ENCODE assay signal across 8 cellular contexts in genomic region chr7:6375346-6376101, GRCh38. TPM values are rescaled to one million over a fixed set of nuclear protein-coding genes. Genes with fewer than 3 reads are reported as not detected.
DNase-seq lines count a peak whose midpoint lies in the region; ATAC-seq, FAIRE-seq and TF ChIP-seq lines count a peak whose summit lies in the region.

No MANE protein-coding gene starts in this region.

- H3K4me2 ChIP-seq in OCI-LY7 (ENCODE audit: low read length): peak overlapping the region; percentile 88
- H3K4me2 ChIP-seq in GM12878 (ENCODE audit: control insufficient read depth, insufficient read depth): peak overlapping the region; percentile 90

- SMC1A ChIA-PET in GM12878 (lab: Charles Lee; ENCODE audit: uncharacterized antibody, unreplicated experiment): interaction anchor here (1.0 kb wide), 1 partner anchor 10 kb away, joined by 3 read pairs; no protein-coding TSS in a partner anchor

- intact Hi-C loops in OCI-LY7 (cut with micrococcal nuclease; ENCODE audit: unreplicated experiment) (no loop called here), GM12878 (cut with micrococcal nuclease; ENCODE audit: unreplicated experiment) (loop anchor here (2.0 kb wide), 1 partner anchor 17 kb away; no protein-coding TSS in a partner anchor), left lung (cut with DNase I) (no loop called here)

- H4K20me1 ChIP-seq in OCI-LY7 (ENCODE audit: insufficient read depth, low read length) (peaks cover 8% of the 10 kb centered on the region; the same call in 1 of the 2 replicates), GM12878 (ENCODE audit: control insufficient read depth, insufficient read depth) (peaks cover 3% of the 10 kb centered on the region; the same call in 1 of the 2 replicates)

- TF ChIP-seq CTCF in GM12864 (IDR thresholded peaks at IDR 0.05; ENCODE audit: low read depth, low read length, missing control alignments) (no peak), OCI-LY7 (conservative IDR thresholded peaks at IDR 0.05; ENCODE audit: low read length) (no peak), GM12878 (IDR thresholded peaks at IDR 0.05 in 2 of 3, conservative IDR thresholded peaks at IDR 0.05 in 1 of 3; ENCODE audit: control insufficient read depth in 2 of 3, extremely low read depth in 1 of 3, insufficient read depth in 1 of 3, low read depth in 3 of 3, low read length in 3 of 3) (no peak), left lung (IDR thresholded peaks at IDR 0.05) (no peak), suprapubic skin (IDR thresholded peaks at IDR 0.05) (no peak)

- DNase-seq in GM12864 (ENCODE audit: low read depth) (no peak), OCI-LY7 (ENCODE audit: low spot score) (peak; percentile 62), GM12878 (ENCODE audit: low read depth, low spot score) (no peak), left lung (no peak), suprapubic skin (ENCODE audit: low spot score in 2 of 2) (no peak), NCI-H524 treated with DMSO at 0.1 percent for 48 hours (lab: John Stamatoyannopoulos, UW) (no peak), middle frontal gyrus (ENCODE audit: extremely low spot score, low spot score) (no peak)

- BruUV-seq in OCI-LY7 (replicated peaks; lab: Mats Ljungman, UMichigan) (TSS peak; percentile 79), GM12878 (replicated peaks; lab: Mats Ljungman, UMichigan) (TSS peak; percentile 82)

- POLR2A ChIA-PET in OCI-LY7 (lab: Charles Lee): interaction anchor here (0.6 kb wide), 3 partner anchors 20 to 235 kb away, joined by 3 to 4 read pairs (median 3); no protein-coding TSS in a partner anchor
- POLR2A ChIA-PET in GM12878 (lab: Charles Lee): interaction anchor here (0.6 kb wide), 1 partner anchor 12 kb away, joined by 4 read pairs; no protein-coding TSS in a partner anchor

- 5% methylated on average over 23 of the region's 23 CpGs for WGBS in GM12878 (ENCODE audit: insufficient coverage, insufficient replicate concordance, low lambda C conversion rate, missing lambda C conversion rate)
- WGBS in suprapubic skin: 2% methylated on average over 23 of the region's 23 CpGs

- RAD21 ChIA-PET in GM12878 (lab: Charles Lee; ENCODE audit: unreplicated experiment): no interaction called here

- H3K4me3 ChIP-seq in GM12864 (ENCODE audit: low read depth, low read length) (peak overlapping the region; percentile 77), OCI-LY7 (ENCODE audit: low read depth, low read length, poor library complexity, severe bottlenecking) (peak overlapping the region; percentile 79), GM12878 (peak overlapping the region; percentile 83), left lung (peak overlapping the region; percentile 50 to 82), suprapubic skin (peak overlapping the region; percentile 83)

- TF ChIP-seq POLR2A in GM12878 (IDR thresholded peaks at IDR 0.05; ENCODE audit: low read depth, low read length): no peak
- TF ChIP-seq POLR2A in suprapubic skin (IDR thresholded peaks at IDR 0.05): no peak

- CTCF ChIA-PET in OCI-LY7 (lab: Charles Lee; ENCODE audit: unreplicated experiment) (no interaction called here), GM12878 (lab: Yijun Ruan, JAX) (no interaction called here)

- in situ Hi-C loops in GM12878 (cut with MboI): no loop called here

- peak; percentile 3 for ATAC-seq in GM12878
- peak; percentile 2 for ATAC-seq in left lung
- ATAC-seq in GM19452 (IDR thresholded peaks at IDR 0.05; ENCODE audit: unreplicated experiment): no peak

- no peak for TF ChIP-seq EP300 in GM12878 (IDR thresholded peaks at IDR 0.05; ENCODE audit: borderline replicate concordance in 1 of 2, control insufficient read depth in 1 of 2, low read depth in 2 of 2, low read length in 2 of 2)
- TF ChIP-seq EP300 in suprapubic skin (IDR thresholded peaks at IDR 0.05): no peak

- FAIRE-seq in GM12878 (lab: Jason Lieb, UNC): no peak

- H3K36me3 ChIP-seq in OCI-LY7 (ENCODE audit: insufficient read depth, low read length) (peaks cover 34% of the 10 kb centered on the region), GM12878 (ENCODE audit: control insufficient read depth in 2 of 2, insufficient read depth in 2 of 2, low read length in 1 of 2) (peaks cover 1 to 12% of the 10 kb centered on the region in 2 experiments; a peak in 2 of 4 replicates), left lung (peaks cover 0 to 24% of the 10 kb centered on the region in 2 donors), suprapubic skin (peaks cover 10% of the 10 kb centered on the region)

- peak overlapping the region; percentile 79 for H3K27ac ChIP-seq in OCI-LY7 (ENCODE audit: low read depth, low read length, poor library complexity, severe bottlenecking)
- H3K27ac ChIP-seq in GM12878 (ENCODE audit: control insufficient read depth, insufficient read depth): peak overlapping the region; percentile 78
- peak overlapping the region; percentile 90 to 95 for H3K27ac ChIP-seq in left lung
- H3K27ac ChIP-seq in suprapubic skin: peak overlapping the region; percentile 98

- peak overlapping the region; percentile 86 for H3K9ac ChIP-seq in GM12878 (ENCODE audit: control insufficient read depth, insufficient read depth, low read length)

- TF ChIP-seq RAD21 in GM12878 (IDR thresholded peaks at IDR 0.05; ENCODE audit: insufficient read depth, low read depth, low read length): no peak

- no peaks in the 10 kb centered on the region for H3K9me2 ChIP-seq in OCI-LY7 (ENCODE audit: insufficient read depth, low read length)

- no peaks in the 10 kb centered on the region for H3K9me3 ChIP-seq in OCI-LY7 (ENCODE audit: low read length)
- H3K9me3 ChIP-seq in GM12878 (replicated peaks; ENCODE audit: control insufficient read depth, insufficient read depth, low read length): no peaks in the 10 kb centered on the region; the same call in 2 of the 3 replicates
- no peaks in the 10 kb centered on the region for H3K9me3 ChIP-seq in left lung
- no peaks in the 10 kb centered on the region for H3K9me3 ChIP-seq in suprapubic skin

- H2AFZ ChIP-seq in OCI-LY7 (ENCODE audit: low read length): no peak overlapping the region
- no peak overlapping the region for H2AFZ ChIP-seq in GM12878 (ENCODE audit: control insufficient read depth, low read depth, low read length)

- peaks cover 65% of the 10 kb centered on the region for H3K79me2 ChIP-seq in OCI-LY7 (ENCODE audit: insufficient read depth, low read depth, low read length)
- H3K79me2 ChIP-seq in GM12878 (ENCODE audit: control insufficient read depth, insufficient read depth, low read length): peaks cover 59% of the 10 kb centered on the region

- peaks cover 49% of the 10 kb centered on the region for H3K4me1 ChIP-seq in OCI-LY7 (ENCODE audit: insufficient read depth, low read length, poor library complexity, severe bottlenecking)
- H3K4me1 ChIP-seq in GM12878 (ENCODE audit: control insufficient read depth, insufficient read depth, low read length): peaks cover 10% of the 10 kb centered on the region
- peaks cover 22 to 56% of the 10 kb centered on the region in 2 donors for H3K4me1 ChIP-seq in left lung
- peaks cover 55% of the 10 kb centered on the region for H3K4me1 ChIP-seq in suprapubic skin

- no peaks in the 10 kb centered on the region for H3K27me3 ChIP-seq in GM12878 (replicated peaks in 1 of 2; ENCODE audit: control insufficient read depth in 2 of 2, insufficient read depth in 2 of 2, low read length in 1 of 2)
- no peaks in the 10 kb centered on the region for H3K27me3 ChIP-seq in left lung
- no peaks in the 10 kb centered on the region for H3K27me3 ChIP-seq in suprapubic skin

RNA-seq across cellular contexts. Expression of gene RAC1, which starts 1.2 kb away (rescaled TPM):
- 56.1 and 70.6 TPM in 2 replicates for total RNA-seq in OCI-LY7 (2014; rRNA removed; shearing (Covaris generic))
- 211 and 230 TPM in 2 replicates for total RNA-seq in OCI-LY7 (2022)
- 40.3 and 46.2 TPM in 2 replicates for total RNA-seq in GM12878 (2013; cell fraction: nucleolus; rRNA removed)
- 56.1 and 72.7 TPM in 2 replicates for total RNA-seq in GM12878 (2014; rRNA removed)
- total RNA-seq in GM12878 (2014; rRNA removed; fragmentation: Illumina TruSeq; extraction: Trizol): 78.6 and 86.2 TPM in 2 replicates
- 182 and 198 TPM in 2 replicates for total RNA-seq in GM12878 (2021)
- 52.0 TPM for polyA plus RNA-seq in GM12878 (2011; ENCODE audit: low read depth)
- polyA plus RNA-seq in GM12878 (2011; rRNA removed): 198 and 244 TPM in 2 replicates
- 164 and 177 TPM in 2 replicates for polyA plus RNA-seq in GM12878 (2011; cell fraction: cytosol; rRNA removed)
- polyA plus RNA-seq in GM12878 (2011; cell fraction: nucleus; rRNA removed): 88.5 and 98.3 TPM in 2 replicates
- 106 and 124 TPM in 2 replicates for polyA plus RNA-seq in GM12878 (2012)
- polyA plus RNA-seq in GM12878 (2014; fragmentation: Illumina TruSeq; extraction: Trizol): 158 and 160 TPM in 2 replicates
- polyA plus RNA-seq in GM12878 (2014; fragmentation: Nextera tagmentation; extraction: Ambion mirVana): 100 to 1,000 TPM in 1 of 2 experiments, 10 to 100 TPM in 1; 59.5 to 189 TPM
- polyA plus RNA-seq in GM12878 (2014; rRNA removed): 148 and 172 TPM in 2 replicates
- polyA plus RNA-seq in GM12878 (2016; fragmentation: Nextera tagmentation; extraction: Ambion mirVana): 100 to 1,000 TPM in 1 of 2 experiments, 10 to 100 TPM in 1; 34.2 to 356 TPM
- polyA minus RNA-seq in GM12878 (2011; rRNA and poly(A)+ RNA removed): 154 and 200 TPM in 2 replicates
- polyA minus RNA-seq in GM12878 (2011; cell fraction: cytosol; rRNA and poly(A)+ RNA removed): 44.1 and 56.1 TPM in 2 replicates
- 17.7 and 36.4 TPM in 2 replicates for polyA minus RNA-seq in GM12878 (2011; cell fraction: nucleus; rRNA and poly(A)+ RNA removed)
- total RNA-seq in left lung: 100 to 1,000 TPM; 263 to 303 TPM
- total RNA-seq in suprapubic skin: 100 to 1,000 TPM; 217 to 293 (median 253) TPM

RNA-seq across cellular contexts. Expression of gene FAM220A, which starts 26.8 kb away (rescaled TPM):
- 13.9 and 15.8 TPM in 2 replicates for total RNA-seq in OCI-LY7 (2014; rRNA removed; shearing (Covaris generic))
- total RNA-seq in OCI-LY7 (2022) (20.0 and 28.7 TPM in 2 replicates), GM12878 (2014; rRNA removed) (12.0 and 14.3 TPM in 2 replicates), GM12878 (2014; rRNA removed; fragmentation: Illumina TruSeq; extraction: Trizol) (9.7 and 10.4 TPM in 2 replicates), GM12878 (2021) (13.1 and 14.7 TPM in 2 replicates), left lung (10 to 100 TPM; 14.2 to 14.9 TPM), suprapubic skin (10 to 100 TPM; 10.4 to 20.4 (median 13.6) TPM)
- 3.9 and 7.7 TPM in 2 replicates for total RNA-seq in GM12878 (2013; cell fraction: nucleolus; rRNA removed)
- 24.1 TPM for polyA plus RNA-seq in GM12878 (2011; ENCODE audit: low read depth)
- polyA plus RNA-seq in GM12878 (2011; rRNA removed) (12.3 and 15.5 TPM in 2 replicates), GM12878 (2014; fragmentation: Illumina TruSeq; extraction: Trizol) (9.8 and 11.6 TPM in 2 replicates), GM12878 (2014; fragmentation: Nextera tagmentation; extraction: Ambion mirVana) (1 to 10 TPM; 1.4 to 3.3 TPM), GM12878 (2014; rRNA removed) (9.4 and 9.5 TPM in 2 replicates), GM12878 (2016; fragmentation: Nextera tagmentation; extraction: Ambion mirVana) (10 to 100 TPM; 10.9 to 13.8 TPM)
- polyA plus RNA-seq in GM12878 (2011; cell fraction: cytosol; rRNA removed): 10.1 and 18.2 TPM in 2 replicates
- polyA plus RNA-seq in GM12878 (2011; cell fraction: nucleus; rRNA removed): 4.2 and 4.6 TPM in 2 replicates
- polyA plus RNA-seq in GM12878 (2012): 7.6 and 10.9 TPM in 2 replicates
- polyA minus RNA-seq in GM12878 (2011; rRNA and poly(A)+ RNA removed): 9.7 and 10.1 TPM in 2 replicates
- polyA minus RNA-seq in GM12878 (2011; cell fraction: cytosol; rRNA and poly(A)+ RNA removed): 5.1 and 6.8 TPM in 2 replicates
- 3.1 and 12.0 TPM in 2 replicates for polyA minus RNA-seq in GM12878 (2011; cell fraction: nucleus; rRNA and poly(A)+ RNA removed)
